In genomic region chr10:24289235-24289634, GRCh38 we compare ENCODE assay signal across 23 cellular contexts.
"Had no signal": no experiment of that assay in that cellular context is flagged by ENCODE, and none has a peak within 500 bp of the region (broad histone marks: within the 10 kb centered on the region; RNA-seq: fewer than 3 reads in every experiment).

No MANE protein-coding gene starts in this region.

- H3K4me1 Mint-ChIP-seq: activated CD4-positive, alpha-beta memory T cell treated with anti-CD3 and anti-CD28 coated beads, Interleukin-2, amount 10 ng/mL, durations not matched to agents 7 days and 5 days; activated CD4-positive, alpha-beta T cell treated with anti-CD3 and anti-CD28 coated beads, Interleukin-2, amount 10 ng/mL, durations not matched to agents 7 days and 5 days; central memory CD8-positive, alpha-beta T cell; naive B cell; neural progenitor cell; T-helper 17 cell had no signal

- H3K36me3 ChIP-seq: neural progenitor cell, right lobe of liver, upper lobe of left lung had no signal

- H3K4me1 ChIP-seq: neural progenitor cell, right lobe of liver had no signal

- H3K4me3 ChIP-seq: esophagus squamous epithelium, hepatocyte, neural progenitor cell, right lobe of liver, testis, upper lobe of left lung had no signal

- H3K27ac ChIP-seq: hepatocyte, neural progenitor cell, right lobe of liver, testis had no signal

- H3K27ac Mint-ChIP-seq: activated CD4-positive, alpha-beta memory T cell treated with anti-CD3 and anti-CD28 coated beads, Interleukin-2, amount 10 ng/mL, durations not matched to agents 7 days and 5 days; activated CD4-positive, alpha-beta T cell treated with anti-CD3 and anti-CD28 coated beads, Interleukin-2, amount 10 ng/mL, durations not matched to agents 7 days and 5 days; activated T-cell treated with anti-CD3 and anti-CD28 coated beads, Interleukin-2, amount 50 U/mL, for 24 hours; dendritic cell treated with granulocyte-macrophage colony-stimulating factor and Interleukin-4, amounts not matched to agents 40 ng/mL and 50 ng/mL, for 4 days; endodermal cell; naive B cell; neural progenitor cell; T-helper 17 cell had no signal

- H3K4me3 Mint-ChIP-seq: activated CD4-positive, alpha-beta memory T cell treated with anti-CD3 and anti-CD28 coated beads, Interleukin-2, amount 10 ng/mL, durations not matched to agents 7 days and 5 days; activated CD4-positive, alpha-beta T cell treated with anti-CD3 and anti-CD28 coated beads, Interleukin-2, amount 10 ng/mL, durations not matched to agents 7 days and 5 days; activated T-cell treated with anti-CD3 and anti-CD28 coated beads, Interleukin-2, amount 50 U/mL, for 24 hours; central memory CD8-positive, alpha-beta T cell; dendritic cell treated with granulocyte-macrophage colony-stimulating factor and Interleukin-4, amounts not matched to agents 40 ng/mL and 50 ng/mL, for 4 days; endodermal cell; neural progenitor cell; T-helper 17 cell had no signal

- H3K27me3 Mint-ChIP-seq: activated CD4-positive, alpha-beta memory T cell treated with anti-CD3 and anti-CD28 coated beads, Interleukin-2, amount 10 ng/mL, durations not matched to agents 7 days and 5 days; activated CD4-positive, alpha-beta T cell treated with anti-CD3 and anti-CD28 coated beads, Interleukin-2, amount 10 ng/mL, durations not matched to agents 7 days and 5 days; dendritic cell treated with granulocyte-macrophage colony-stimulating factor and Interleukin-4, amounts not matched to agents 40 ng/mL and 50 ng/mL, for 4 days; T-helper 17 cell had no signal

- H3K9me3 ChIP-seq: esophagus squamous epithelium, right lobe of liver, testis, upper lobe of left lung had no signal

- H3K36me3 Mint-ChIP-seq: naive B cell had no signal

- DNase-seq: activated CD4-positive, alpha-beta memory T cell treated with anti-CD3 and anti-CD28 coated beads, Interleukin-2, amount 10 ng/mL, durations not matched to agents 7 days and 5 days; activated CD4-positive, alpha-beta T cell treated with anti-CD3 and anti-CD28 coated beads for 1 hour; activated CD4-positive, alpha-beta T cell treated with anti-CD3 and anti-CD28 coated beads, Interleukin-2, amount 10 ng/mL, durations not matched to agents 7 days and 5 days; activated CD8-positive, alpha-beta memory T cell treated with anti-CD3 and anti-CD28 coated beads, Interleukin-2, amount 50 U/mL, for 48 hours; activated gamma-delta T cell; activated T-cell treated with anti-CD3 and anti-CD28 coated beads, Interleukin-2, amount 50 U/mL, for 24 hours; endodermal cell; esophagus squamous epithelium; glutamatergic neuron; islet precursor cell; left ventricle myocardium superior; naive B cell; right lobe of liver; stimulated activated CD4-positive, alpha-beta T cell treated with anti-CD3 and anti-CD28 coated beads, Interleukin-4, amount 100 ng/mL, for 1 hour; stimulated activated naive CD8-positive, alpha-beta T cell treated with anti-CD3 and anti-CD28 coated beads, Interleukin-15, Interleukin-2, amounts not matched to agents 100 U/mL and 50 U/mL, for 24 hours; T-helper 17 cell; T1000; testis; upper lobe of left lung had no signal

- H3K27me3 ChIP-seq: esophagus squamous epithelium, hepatocyte, neural progenitor cell, right lobe of liver, testis, upper lobe of left lung had no signal
